ENCODE assay signal across 25 cellular contexts in genomic region chr3:107062310-107062709, GRCh38.
"Had no signal": no experiment of that assay in that cellular context is flagged by ENCODE, and none has a peak within 500 bp of the region (broad histone marks: within the 10 kb centered on the region; RNA-seq: fewer than 3 reads in every experiment).

No MANE protein-coding gene starts in this region.

- H3K36me3 Mint-ChIP-seq: activated naive CD4-positive, alpha-beta T cell treated with anti-CD3 and anti-CD28 coated beads, Interleukin-2, amount 50 U/mL, for 24 hours had no signal

- H3K9ac ChIP-seq: KMS-11 had no signal

- H3K36me3 ChIP-seq: SJCRH30 had no signal

- H3K27ac Mint-ChIP-seq: activated CD8-positive, alpha-beta T cell treated with anti-CD3 and anti-CD28 coated beads, Interleukin-2, amount 10 ng/mL, durations not matched to agents 7 days and 5 days; activated naive CD4-positive, alpha-beta T cell treated with anti-CD3 and anti-CD28 coated beads, Interleukin-2, amount 50 U/mL, for 24 hours; T-helper 1 cell treated with Interleukin-12 subunit alpha and Interleukin-12 subunit beta and Interleukin-4 antibody, amounts not matched to agents 30 μg/mL and 1 μg/mL, for 36 hours had no signal

- H3K9me3 ChIP-seq: body of pancreas, SJCRH30 had no signal

- H3K4me1 ChIP-seq: body of pancreas had no signal

- H3K9me3 Mint-ChIP-seq: activated naive CD4-positive, alpha-beta T cell treated with anti-CD3 and anti-CD28 coated beads, Interleukin-2, amount 50 U/mL, for 24 hours; central memory CD8-positive, alpha-beta T cell had no signal

- H3K4me3 ChIP-seq: body of pancreas, SJCRH30 had no signal

- H3K4me3 Mint-ChIP-seq: activated CD8-positive, alpha-beta T cell treated with anti-CD3 and anti-CD28 coated beads, Interleukin-2, amount 10 ng/mL, durations not matched to agents 7 days and 5 days; activated naive CD4-positive, alpha-beta T cell treated with anti-CD3 and anti-CD28 coated beads, Interleukin-2, amount 50 U/mL, for 24 hours; central memory CD8-positive, alpha-beta T cell; T-helper 1 cell treated with Interleukin-12 subunit alpha and Interleukin-12 subunit beta and Interleukin-4 antibody, amounts not matched to agents 30 μg/mL and 1 μg/mL, for 36 hours; WTC11 had no signal

- H3K4me2 ChIP-seq: KMS-11 had no signal

- H3K27ac ChIP-seq: body of pancreas, KMS-11, SJCRH30 had no signal

- DNase-seq: activated CD4-positive, alpha-beta T cell treated with anti-CD3 and anti-CD28 coated beads for 48 hours; activated CD4-positive, alpha-beta T cell treated with anti-CD3 and anti-CD28 coated beads, Interleukin-2, amount 50 U/mL, for 4 hours; activated CD4-positive, CD25-positive, alpha-beta regulatory T cell treated with anti-CD3 and anti-CD28 coated beads, Interleukin-2, amount 50 U/mL, for 72 hours; activated CD8-positive, alpha-beta memory T cell treated with anti-CD3 and anti-CD28 coated beads, Interleukin-2, amount 50 U/mL, for 48 hours; activated CD8-positive, alpha-beta T cell treated with anti-CD3 and anti-CD28 coated beads, Interleukin-2, amount 10 ng/mL, durations not matched to agents 7 days and 5 days; activated effector memory CD4-positive, alpha-beta T cell treated with Interleukin-2 at 50 U/mL for 16 hours; activated naive CD4-positive, alpha-beta T cell; activated T-cell treated with anti-CD3 and anti-CD28 coated beads, Interleukin-2, amount 50 U/mL, for 1 hour; aorta; body of pancreas; MM.1S; NCI-H1105; NCI-H1436; NCI-H1694 treated with DMSO at 0.1 percent for 48 hours; NCI-H2029 treated with DMSO at 0.1 percent for 48 hours; NCI-H345; NCI-H510A; NCI-H526 treated with DMSO at 0.1 percent for 48 hours; NCI-H82; SJCRH30 had no signal

- H3K27me3 ChIP-seq: body of pancreas, SJCRH30 had no signal
